Comparison of ENCODE assay signal across 16 cellular contexts in the genomic region with DNA sequence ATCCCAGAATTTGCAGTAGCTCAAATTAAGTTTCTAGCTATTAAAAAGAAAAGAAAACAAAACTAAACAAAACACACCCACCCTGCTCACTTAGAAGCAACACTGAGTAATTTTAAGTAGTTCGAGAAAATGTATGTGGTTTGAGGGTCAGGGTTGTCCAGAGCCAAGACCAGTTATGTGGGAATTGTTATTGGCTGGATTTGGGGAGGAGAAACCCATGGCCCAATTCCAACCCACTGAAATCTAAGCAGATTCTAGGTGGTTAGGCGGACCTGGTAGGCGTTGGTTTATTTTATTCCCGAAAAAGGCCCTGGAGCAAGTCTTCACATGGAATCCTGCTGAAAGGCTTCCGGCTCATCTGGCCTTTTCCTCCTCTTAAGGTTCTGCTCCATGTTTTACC.
DNase-seq lines count a peak whose midpoint lies in the region; ATAC-seq, FAIRE-seq and TF ChIP-seq lines count a peak whose summit lies in the region.
"Had no signal": no experiment of that assay in that cellular context is flagged by ENCODE, and none has a peak within 500 bp of the region (broad histone marks: within the 10 kb centered on the region; RNA-seq: fewer than 3 reads in every experiment).

No MANE protein-coding gene starts in this region.

- H3K36me3 ChIP-seq in mammary epithelial cell (ENCODE audit: insufficient read depth, low read length), result peaks cover 18% of the 10 kb centered on the region
- no peaks in the 10 kb centered on the region for H3K36me3 ChIP-seq in muscle layer of duodenum (ENCODE audit: control insufficient read depth in 1 of 2, insufficient read depth in 2 of 2, low read length in 2 of 2)
- H3K36me3 ChIP-seq in vagina, result peaks cover 0 to 2% of the 10 kb centered on the region in 2 donors
- peaks cover 0 to 7% (median 2%) of the 10 kb centered on the region in 9 donors for H3K36me3 ChIP-seq in heart right ventricle
- H3K36me3 ChIP-seq: neural progenitor cell had no signal

- H3K4me1 ChIP-seq in mammary epithelial cell (ENCODE audit: insufficient read depth, low read length), result no peaks in the 10 kb centered on the region
- H3K4me1 ChIP-seq in muscle layer of duodenum (ENCODE audit: control insufficient read depth in 1 of 2, insufficient read depth in 2 of 2, low read length in 2 of 2), result peaks cover 25 to 33% of the 10 kb centered on the region in 2 donors
- H3K4me1 ChIP-seq in vagina, result peaks cover 32% of the 10 kb centered on the region
- peaks cover 7 to 57% (median 34%) of the 10 kb centered on the region in 9 donors for H3K4me1 ChIP-seq in heart right ventricle
- H3K4me1 ChIP-seq: left lung had no signal

- no peaks in the 10 kb centered on the region for H3K9me3 Mint-ChIP-seq in MCF 10A (ENCODE audit: unreplicated experiment)
- H3K9me3 Mint-ChIP-seq: activated B cell treated with CpG ODN at 0.5 μM for 24 hours, neural progenitor cell had no signal

- H3K9me3 ChIP-seq in mammary epithelial cell (replicated peaks; ENCODE audit: insufficient read depth, low read length), result no peaks in the 10 kb centered on the region
- H3K9me3 ChIP-seq in muscle layer of duodenum (ENCODE audit: control insufficient read depth in 1 of 2, low read length in 2 of 2), result no peaks in the 10 kb centered on the region
- H3K9me3 ChIP-seq in vagina, result no peaks in the 10 kb centered on the region
- no peaks in the 10 kb centered on the region for H3K9me3 ChIP-seq in heart right ventricle
- H3K9me3 ChIP-seq: heart left ventricle, left lung had no signal

- POLR2A ChIA-PET in MCF 10A (lab: Yijun Ruan, JAX), result interaction anchor here (0.6 to 0.9 kb wide), 3 partner anchors 9 to 12 kb away, joined by 3 to 4 read pairs (median 4); no protein-coding TSS in a partner anchor

- peaks cover 31% of the 10 kb centered on the region for H3K36me3 Mint-ChIP-seq in MCF 10A (ENCODE audit: insufficient read depth, unreplicated experiment)
- H3K36me3 Mint-ChIP-seq: neural progenitor cell had no signal

- H3K4me2 ChIP-seq in mammary epithelial cell (ENCODE audit: insufficient read depth, low read depth, low read length), result no peak overlapping the region
- H3K4me2 ChIP-seq: neural progenitor cell had no signal

- peak; percentile 64 for FAIRE-seq in endometrium (lab: Jason Lieb, UNC)
- FAIRE-seq: A204.1, small intestine had no signal

- H3K4me3 Mint-ChIP-seq in MCF 10A (ENCODE audit: unreplicated experiment), result no peak overlapping the region
- H3K4me3 Mint-ChIP-seq: activated B cell treated with CpG ODN at 0.5 μM for 24 hours, neural progenitor cell had no signal

- DNase-seq in MCF 10A (ENCODE audit: unreplicated experiment) (no peak), mammary epithelial cell (no peak), vagina (ENCODE audit: extremely low spot score in 2 of 2) (no peak), heart right ventricle (no peak), COR-L47 (lab: John Stamatoyannopoulos, UW) (no peak)
- DNase-seq: activated B cell treated with CpG ODN at 0.5 μM for 24 hours; effector CD8-positive, alpha-beta T cell; heart left ventricle; left lung; NCI-H2171 treated with DMSO at 0.1 percent for 48 hours had no signal

- CTCF ChIA-PET in MCF 10A (lab: Yijun Ruan, JAX), result interaction anchor here (0.6 kb wide), 2 partner anchors 17 to 119 kb away, joined by 3 to 4 read pairs; no protein-coding TSS in a partner anchor
- CTCF ChIA-PET in mammary epithelial cell (lab: Charles Lee; ENCODE audit: low non-redundant PET), result no interaction called here

- H4K20me1 ChIP-seq in mammary epithelial cell (ENCODE audit: insufficient read depth, low read length), result peaks cover 53% of the 10 kb centered on the region

- no peak for TF ChIP-seq CTCF in MCF 10A (IDR thresholded peaks at IDR 0.05; ENCODE audit: unreplicated experiment)
- no peak for TF ChIP-seq CTCF in mammary epithelial cell (conservative IDR thresholded peaks at IDR 0.05 in 1 of 2, IDR thresholded peaks at IDR 0.05 in 1 of 2; ENCODE audit: extremely low read depth in 1 of 2, insufficient read depth in 1 of 2, low read depth in 1 of 2, low read length in 2 of 2)
- no peak for TF ChIP-seq CTCF in vagina (IDR thresholded peaks at IDR 0.05)
- TF ChIP-seq CTCF in heart right ventricle (IDR thresholded peaks at IDR 0.05), result no peak

- H3K27ac ChIP-seq in mammary epithelial cell (ENCODE audit: insufficient read depth, low read depth, low read length) (no peak overlapping the region), muscle layer of duodenum (ENCODE audit: low read length) (peak overlapping the region; percentile 67), vagina (peak overlapping the region; percentile 47), heart right ventricle (no peak overlapping the region)
- H3K27ac ChIP-seq: left lung, neural progenitor cell had no signal

- H3K27me3 ChIP-seq in mammary epithelial cell (ENCODE audit: insufficient read depth, low read length), result no peaks in the 10 kb centered on the region
- no peaks in the 10 kb centered on the region for H3K27me3 ChIP-seq in muscle layer of duodenum (ENCODE audit: low read depth, low read length)
- H3K27me3 ChIP-seq in vagina, result no peaks in the 10 kb centered on the region
- no peaks in the 10 kb centered on the region for H3K27me3 ChIP-seq in heart right ventricle
- H3K27me3 ChIP-seq: heart left ventricle, left lung, neural progenitor cell had no signal

- H2AFZ ChIP-seq in mammary epithelial cell (ENCODE audit: low read depth, low read length), result no peak overlapping the region
- H2AFZ ChIP-seq: neural progenitor cell had no signal

- peak overlapping the region; percentile 14 for H3K27ac Mint-ChIP-seq in MCF 10A (ENCODE audit: low read depth, unreplicated experiment)
- H3K27ac Mint-ChIP-seq: activated B cell treated with CpG ODN at 0.5 μM for 24 hours, neural progenitor cell had no signal

- dilution Hi-C loops in mammary epithelial cell (cut with HindIII; ENCODE audit: low sequenced_read_pairs), result no loop called here

- in situ Hi-C loops in mammary epithelial cell (cut with MboI; ENCODE audit: low sequenced_read_pairs in 2 of 2), result no loop called here

- TF ChIP-seq POLR2A in vagina (IDR thresholded peaks at IDR 0.05), result no peak

- no peaks in the 10 kb centered on the region for H3K27me3 Mint-ChIP-seq in MCF 10A (ENCODE audit: insufficient read depth, unreplicated experiment)
- H3K27me3 Mint-ChIP-seq: activated B cell treated with CpG ODN at 0.5 μM for 24 hours had no signal

- H3K79me2 ChIP-seq in mammary epithelial cell (ENCODE audit: insufficient read depth, low read length), result peaks cover 100% of the 10 kb centered on the region

- intact Hi-C loops in MCF 10A (cut with micrococcal nuclease), result no loop called here
- intact Hi-C loops in mammary epithelial cell (cut with micrococcal nuclease), result no loop called here
- intact Hi-C loops in vagina (cut with DNase I), result no loop called here
- intact Hi-C loops in heart right ventricle (cut with DNase I), result no loop called here

- no peak; the same call in 2 of the 3 replicates for ATAC-seq in SK-N-SH treated with all-trans-retinoic acid at 6 μM for 48 hours
- ATAC-seq in heart right ventricle, result no peak
- ATAC-seq: heart left ventricle had no signal

- BruUV-seq in MCF 10A (replicated peaks; lab: Mats Ljungman, UMichigan) (no TSS peak), mammary epithelial cell (replicated peaks; lab: Mats Ljungman, UMichigan) (no TSS peak)

- no peak overlapping the region for H3K9ac ChIP-seq in mammary epithelial cell (ENCODE audit: insufficient read depth, low read length)
- H3K9ac ChIP-seq: neural progenitor cell had no signal

- peaks cover 24% of the 10 kb centered on the region for H3K4me1 Mint-ChIP-seq in MCF 10A (ENCODE audit: insufficient read depth, unreplicated experiment)

- 86% methylated on average over 5 of the region's 5 CpGs for WGBS in mammary epithelial cell (ENCODE audit: low coverage, missing lambda C conversion rate)
- WGBS in heart right ventricle, 2 donors, result 94 to 97% methylated on average over 5 of the region's 5 CpGs

- no peak overlapping the region for H3K4me3 ChIP-seq in mammary epithelial cell (replicated peaks in 1 of 3; ENCODE audit: insufficient read depth in 1 of 3, low read depth in 2 of 3, low read length in 3 of 3)
- no peak overlapping the region for H3K4me3 ChIP-seq in muscle layer of duodenum (ENCODE audit: low read depth in 1 of 2, low read length in 2 of 2)
- H3K4me3 ChIP-seq in vagina, result no peak overlapping the region
- no peak overlapping the region for H3K4me3 ChIP-seq in heart right ventricle
- H3K4me3 ChIP-seq: heart left ventricle, left lung, neural progenitor cell had no signal

TF ChIP-seq in SK-N-SH treated with all-trans-retinoic acid at 6 μM for 48 hours, 23 proteins besides CTCF, POLR2A, EP300 and RAD21 (continues in another document):
- TF ChIP-seq SNAI2 (CRISPR knock-in tag; IDR thresholded peaks at IDR 0.05), result no peak
- TF ChIP-seq BACH2 (CRISPR knock-in tag; IDR thresholded peaks at IDR 0.05; ENCODE audit: borderline replicate concordance), result no peak
- no peak for TF ChIP-seq ESRRG (CRISPR knock-in tag; IDR thresholded peaks at IDR 0.05)
- TF ChIP-seq, protein P1, sequence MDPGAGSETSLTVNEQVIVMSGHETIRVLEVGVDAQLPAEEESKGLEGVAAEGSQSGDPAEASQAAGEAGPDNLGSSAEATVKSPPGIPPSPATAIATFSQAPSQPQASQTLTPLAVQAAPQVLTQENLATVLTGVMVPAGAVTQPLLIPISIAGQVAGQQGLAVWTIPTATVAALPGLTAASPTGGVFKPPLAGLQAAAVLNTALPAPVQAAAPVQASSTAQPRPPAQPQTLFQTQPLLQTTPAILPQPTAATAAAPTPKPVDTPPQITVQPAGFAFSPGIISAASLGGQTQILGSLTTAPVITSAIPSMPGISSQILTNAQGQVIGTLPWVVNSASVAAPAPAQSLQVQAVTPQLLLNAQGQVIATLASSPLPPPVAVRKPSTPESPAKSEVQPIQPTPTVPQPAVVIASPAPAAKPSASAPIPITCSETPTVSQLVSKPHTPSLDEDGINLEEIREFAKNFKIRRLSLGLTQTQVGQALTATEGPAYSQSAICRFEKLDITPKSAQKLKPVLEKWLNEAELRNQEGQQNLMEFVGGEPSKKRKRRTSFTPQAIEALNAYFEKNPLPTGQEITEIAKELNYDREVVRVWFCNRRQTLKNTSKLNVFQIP (CRISPR knock-in tag; IDR thresholded peaks at IDR 0.05; ENCODE audit: borderline replicate concordance, low read depth), result no peak
- TF ChIP-seq, protein P2, sequence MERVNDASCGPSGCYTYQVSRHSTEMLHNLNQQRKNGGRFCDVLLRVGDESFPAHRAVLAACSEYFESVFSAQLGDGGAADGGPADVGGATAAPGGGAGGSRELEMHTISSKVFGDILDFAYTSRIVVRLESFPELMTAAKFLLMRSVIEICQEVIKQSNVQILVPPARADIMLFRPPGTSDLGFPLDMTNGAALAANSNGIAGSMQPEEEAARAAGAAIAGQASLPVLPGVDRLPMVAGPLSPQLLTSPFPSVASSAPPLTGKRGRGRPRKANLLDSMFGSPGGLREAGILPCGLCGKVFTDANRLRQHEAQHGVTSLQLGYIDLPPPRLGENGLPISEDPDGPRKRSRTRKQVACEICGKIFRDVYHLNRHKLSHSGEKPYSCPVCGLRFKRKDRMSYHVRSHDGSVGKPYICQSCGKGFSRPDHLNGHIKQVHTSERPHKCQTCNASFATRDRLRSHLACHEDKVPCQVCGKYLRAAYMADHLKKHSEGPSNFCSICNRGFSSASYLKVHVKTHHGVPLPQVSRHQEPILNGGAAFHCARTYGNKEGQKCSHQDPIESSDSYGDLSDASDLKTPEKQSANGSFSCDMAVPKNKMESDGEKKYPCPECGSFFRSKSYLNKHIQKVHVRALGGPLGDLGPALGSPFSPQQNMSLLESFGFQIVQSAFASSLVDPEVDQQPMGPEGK (CRISPR knock-in tag; IDR thresholded peaks at IDR 0.05; ENCODE audit: borderline replicate concordance), result no peak

Comparison
In these comparisons a context has a peak if more than half of its experiments do, and no peak if none do; other contexts are left out.
1. H3K27ac ChIP-seq: peak in muscle layer of duodenum (single experiment) and vagina (single experiment); none in mammary epithelial cell (single experiment) and heart right ventricle (0 of 10).